8 cellular contexts compared by ENCODE assay signal in the genomic region with DNA sequence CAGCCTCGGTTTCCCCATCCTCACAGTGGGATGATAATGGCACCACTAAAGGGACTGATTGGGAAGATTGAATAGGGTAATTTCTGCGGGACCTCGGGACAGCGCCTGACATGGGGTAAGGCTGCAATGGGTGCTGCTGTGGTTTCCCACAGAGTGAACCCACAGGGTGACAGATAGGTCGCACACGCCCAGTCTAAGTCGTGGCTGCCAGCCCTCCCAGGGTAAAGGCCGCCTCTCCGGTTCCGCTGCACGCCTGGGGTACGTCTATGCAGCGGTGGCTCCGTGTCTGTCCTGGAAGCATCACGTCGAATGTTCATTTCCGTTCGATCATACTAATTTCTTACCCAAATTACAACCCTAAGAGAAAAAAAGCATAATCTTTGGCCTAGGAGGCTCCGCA. TPM values are rescaled to one million over a fixed set of nuclear protein-coding genes. Genes with fewer than 3 reads are reported as not detected.
DNase-seq lines count a peak whose midpoint lies in the region; ATAC-seq and TF ChIP-seq lines count a peak whose summit lies in the region.

No MANE protein-coding gene starts in this region.

- H3K27me3 ChIP-seq in heart left ventricle, result peaks cover 0 to 65% (median 37%) of the 10 kb centered on the region in 9 donors

- DNase-seq in heart left ventricle, result no peak
- no peak for DNase-seq in cardiac septum (ENCODE audit: low spot score)
- peak; percentile 35 for DNase-seq in activated naive CD8-positive, alpha-beta T cell treated with anti-CD3 and anti-CD28 coated beads, Interleukin-2, amount 10 ng/mL, durations not matched to agents 7 days and 5 days
- no peak for DNase-seq in memory B cell (ENCODE audit: low spot score in 2 of 2)
- no peak for DNase-seq in type B pancreatic cell (ENCODE audit: extremely low spot score, unreplicated experiment)
- no peak for DNase-seq in GOT3 (lab: John Stamatoyannopoulos, UW)
- DNase-seq in HCEC 1CT, result no peak
- DNase-seq in AG08395 (ENCODE audit: low spot score), result no peak

- H3K4me1 Mint-ChIP-seq in activated naive CD8-positive, alpha-beta T cell treated with anti-CD3 and anti-CD28 coated beads, Interleukin-2, amount 10 ng/mL, durations not matched to agents 7 days and 5 days, result peaks cover 23% of the 10 kb centered on the region
- H3K4me1 Mint-ChIP-seq in memory B cell (peaks cover 24% of the 10 kb centered on the region), type B pancreatic cell (ENCODE audit: unreplicated experiment) (peaks cover 20% of the 10 kb centered on the region)

- no peak for TF ChIP-seq POLR2A in heart left ventricle (IDR thresholded peaks at IDR 0.05)

- H3K36me3 ChIP-seq in heart left ventricle, result no peaks in the 10 kb centered on the region

- H3K27ac Mint-ChIP-seq in activated naive CD8-positive, alpha-beta T cell treated with anti-CD3 and anti-CD28 coated beads, Interleukin-2, amount 10 ng/mL, durations not matched to agents 7 days and 5 days, result no peak overlapping the region
- H3K27ac Mint-ChIP-seq in memory B cell, result no peak overlapping the region
- peak overlapping the region; percentile 7 for H3K27ac Mint-ChIP-seq in type B pancreatic cell

- no peaks in the 10 kb centered on the region for H3K9me3 ChIP-seq in heart left ventricle

- H3K27ac ChIP-seq in heart left ventricle, result peak overlapping the region in 2 of 12 donors; percentile 80

- no peaks in the 10 kb centered on the region for H3K36me3 Mint-ChIP-seq in activated naive CD8-positive, alpha-beta T cell treated with anti-CD3 and anti-CD28 coated beads, Interleukin-2, amount 10 ng/mL, durations not matched to agents 7 days and 5 days
- no peaks in the 10 kb centered on the region for H3K36me3 Mint-ChIP-seq in memory B cell
- no peaks in the 10 kb centered on the region for H3K36me3 Mint-ChIP-seq in type B pancreatic cell

- intact Hi-C loops in heart left ventricle (cut with DNase I), result loop anchor here (1.0 to 10.0 kb wide), 15 partner anchors 94 to 562 kb away; a partner anchor contains a TSS
- intact Hi-C loops in cardiac septum (cut with DNase I), result loop anchor here (1.0 to 2.0 kb wide), 3 partner anchors 97 to 390 kb away; no protein-coding TSS in a partner anchor

- H3K4me3 Mint-ChIP-seq in activated naive CD8-positive, alpha-beta T cell treated with anti-CD3 and anti-CD28 coated beads, Interleukin-2, amount 10 ng/mL, durations not matched to agents 7 days and 5 days, result peak overlapping the region; percentile 67
- H3K4me3 Mint-ChIP-seq in memory B cell (peak overlapping the region; percentile 77), type B pancreatic cell (peak overlapping the region; percentile 77)

- TF ChIP-seq CTCF in heart left ventricle (IDR thresholded peaks at IDR 0.05) (no peak), type B pancreatic cell (conservative IDR thresholded peaks at IDR 0.05) (no peak)

- WGBS in heart left ventricle, 4 donors, result 19 to 23% (median 20%) methylated on average over 11 to 19 of the region's 19 CpGs

- peaks cover 52% of the 10 kb centered on the region for H3K27me3 Mint-ChIP-seq in activated naive CD8-positive, alpha-beta T cell treated with anti-CD3 and anti-CD28 coated beads, Interleukin-2, amount 10 ng/mL, durations not matched to agents 7 days and 5 days
- H3K27me3 Mint-ChIP-seq in memory B cell (peaks cover 7% of the 10 kb centered on the region), type B pancreatic cell (peaks cover 73% of the 10 kb centered on the region)

- POLR2A ChIA-PET in activated naive CD8-positive, alpha-beta T cell treated with anti-CD3 and anti-CD28 coated beads, Interleukin-2, amount 10 ng/mL, durations not matched to agents 7 days and 5 days (lab: Charles Lee), result no interaction called here

- peaks cover 0 to 53% (median 31%) of the 10 kb centered on the region in 12 donors for H3K4me1 ChIP-seq in heart left ventricle

- ATAC-seq in heart left ventricle, result peak in 2 of 4 donors; percentile 5 to 7
- peak; percentile 15 for ATAC-seq in activated naive CD8-positive, alpha-beta T cell treated with anti-CD3 and anti-CD28 coated beads, Interleukin-2, amount 10 ng/mL, durations not matched to agents 7 days and 5 days (ENCODE audit: low read depth)
- ATAC-seq in memory B cell (ENCODE audit: low read depth), result peak; percentile 6

- H3K4me3 ChIP-seq in heart left ventricle, result peak overlapping the region; percentile 45 to 69 (median 54)

- H3K9me3 Mint-ChIP-seq in activated naive CD8-positive, alpha-beta T cell treated with anti-CD3 and anti-CD28 coated beads, Interleukin-2, amount 10 ng/mL, durations not matched to agents 7 days and 5 days, result no peaks in the 10 kb centered on the region
- no peaks in the 10 kb centered on the region for H3K9me3 Mint-ChIP-seq in memory B cell
- no peaks in the 10 kb centered on the region for H3K9me3 Mint-ChIP-seq in type B pancreatic cell

RNA-seq across cellular contexts. Expression of a gene that starts 0.6 kb away (rescaled TPM):
- total RNA-seq in heart left ventricle, result 1 to 10 TPM; 1.3 to 6.0 (median 2.2) TPM
- 1 to 10 TPM; 1.6 to 6.8 TPM for polyA plus RNA-seq in heart left ventricle
- total RNA-seq in cardiac septum, result 1.2 TPM
- total RNA-seq in activated naive CD8-positive, alpha-beta T cell treated with anti-CD3 and anti-CD28 coated beads, Interleukin-2, amount 10 ng/mL, durations not matched to agents 7 days and 5 days, result not detected
- total RNA-seq in type B pancreatic cell (ENCODE audit: low replicate concordance), result 1.5 TPM in 1 of 2 replicates, not detected in the other

RNA-seq across cellular contexts. Expression of a gene that starts 4.0 kb away (rescaled TPM):
- total RNA-seq in heart left ventricle (10 to 100 TPM; 13.0 to 20.3 (median 16.5) TPM), cardiac septum (16.5 TPM), type B pancreatic cell (ENCODE audit: low replicate concordance) (13.1 and 18.6 TPM in 2 replicates)
- 10 to 100 TPM; 20.5 to 25.2 TPM for polyA plus RNA-seq in heart left ventricle
- total RNA-seq in activated naive CD8-positive, alpha-beta T cell treated with anti-CD3 and anti-CD28 coated beads, Interleukin-2, amount 10 ng/mL, durations not matched to agents 7 days and 5 days, result 10 to 100 TPM; 31.3 to 32.5 TPM

RNA-seq across cellular contexts. Expression of a gene that starts 55.9 kb away (rescaled TPM):
- total RNA-seq in heart left ventricle (10 to 100 TPM; 19.3 to 42.5 (median 27.8) TPM), cardiac septum (30.0 TPM), type B pancreatic cell (ENCODE audit: low replicate concordance) (34.7 and 43.3 TPM in 2 replicates)
- 10 to 100 TPM; 11.7 to 25.4 TPM for polyA plus RNA-seq in heart left ventricle
- 10 to 100 TPM; 64.0 to 69.4 TPM for total RNA-seq in activated naive CD8-positive, alpha-beta T cell treated with anti-CD3 and anti-CD28 coated beads, Interleukin-2, amount 10 ng/mL, durations not matched to agents 7 days and 5 days
